Comparison of ENCODE assay signal across 1 cellular context in the genomic region with DNA sequence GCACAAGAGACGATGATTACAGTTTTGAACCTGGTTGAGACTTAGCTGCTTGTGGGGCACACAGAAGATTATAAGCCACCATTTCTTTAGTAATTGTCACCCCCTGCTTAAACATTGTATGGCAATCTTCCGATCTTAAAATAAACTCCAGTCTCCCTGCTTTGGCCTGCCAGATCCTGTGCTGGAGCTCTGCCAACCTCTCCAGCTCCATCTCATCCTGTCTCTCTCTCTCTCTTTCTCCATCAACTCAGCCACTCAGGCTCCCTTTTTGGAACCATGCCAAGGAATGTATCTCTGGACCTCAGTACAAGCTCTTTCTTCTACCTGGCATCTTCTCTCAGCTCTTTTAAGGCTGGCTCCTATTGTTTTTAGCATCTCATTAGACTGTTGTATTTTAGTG.
TF ChIP-seq lines count a peak whose summit lies in the region.

No MANE protein-coding gene starts in this region.

TF ChIP-seq in K562, 482 proteins besides CTCF, POLR2A, EP300 and RAD21 (continued from another document):
- TF ChIP-seq, protein P1, sequence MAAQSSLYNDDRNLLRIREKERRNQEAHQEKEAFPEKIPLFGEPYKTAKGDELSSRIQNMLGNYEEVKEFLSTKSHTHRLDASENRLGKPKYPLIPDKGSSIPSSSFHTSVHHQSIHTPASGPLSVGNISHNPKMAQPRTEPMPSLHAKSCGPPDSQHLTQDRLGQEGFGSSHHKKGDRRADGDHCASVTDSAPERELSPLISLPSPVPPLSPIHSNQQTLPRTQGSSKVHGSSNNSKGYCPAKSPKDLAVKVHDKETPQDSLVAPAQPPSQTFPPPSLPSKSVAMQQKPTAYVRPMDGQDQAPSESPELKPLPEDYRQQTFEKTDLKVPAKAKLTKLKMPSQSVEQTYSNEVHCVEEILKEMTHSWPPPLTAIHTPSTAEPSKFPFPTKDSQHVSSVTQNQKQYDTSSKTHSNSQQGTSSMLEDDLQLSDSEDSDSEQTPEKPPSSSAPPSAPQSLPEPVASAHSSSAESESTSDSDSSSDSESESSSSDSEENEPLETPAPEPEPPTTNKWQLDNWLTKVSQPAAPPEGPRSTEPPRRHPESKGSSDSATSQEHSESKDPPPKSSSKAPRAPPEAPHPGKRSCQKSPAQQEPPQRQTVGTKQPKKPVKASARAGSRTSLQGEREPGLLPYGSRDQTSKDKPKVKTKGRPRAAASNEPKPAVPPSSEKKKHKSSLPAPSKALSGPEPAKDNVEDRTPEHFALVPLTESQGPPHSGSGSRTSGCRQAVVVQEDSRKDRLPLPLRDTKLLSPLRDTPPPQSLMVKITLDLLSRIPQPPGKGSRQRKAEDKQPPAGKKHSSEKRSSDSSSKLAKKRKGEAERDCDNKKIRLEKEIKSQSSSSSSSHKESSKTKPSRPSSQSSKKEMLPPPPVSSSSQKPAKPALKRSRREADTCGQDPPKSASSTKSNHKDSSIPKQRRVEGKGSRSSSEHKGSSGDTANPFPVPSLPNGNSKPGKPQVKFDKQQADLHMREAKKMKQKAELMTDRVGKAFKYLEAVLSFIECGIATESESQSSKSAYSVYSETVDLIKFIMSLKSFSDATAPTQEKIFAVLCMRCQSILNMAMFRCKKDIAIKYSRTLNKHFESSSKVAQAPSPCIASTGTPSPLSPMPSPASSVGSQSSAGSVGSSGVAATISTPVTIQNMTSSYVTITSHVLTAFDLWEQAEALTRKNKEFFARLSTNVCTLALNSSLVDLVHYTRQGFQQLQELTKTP (IDR thresholded peaks at IDR 0.05; ENCODE audit: low read depth in 1 of 2, partially characterized antibody in 2 of 2): peak in 1 of 2 experiments; percentile 27
- no peak for TF ChIP-seq ZNF57 (CRISPR knock-in tag; IDR thresholded peaks at IDR 0.05)
- TF ChIP-seq PHF21A (IDR thresholded peaks at IDR 0.05; ENCODE audit: borderline replicate concordance, low read depth): no peak
- TF ChIP-seq, protein P2, sequence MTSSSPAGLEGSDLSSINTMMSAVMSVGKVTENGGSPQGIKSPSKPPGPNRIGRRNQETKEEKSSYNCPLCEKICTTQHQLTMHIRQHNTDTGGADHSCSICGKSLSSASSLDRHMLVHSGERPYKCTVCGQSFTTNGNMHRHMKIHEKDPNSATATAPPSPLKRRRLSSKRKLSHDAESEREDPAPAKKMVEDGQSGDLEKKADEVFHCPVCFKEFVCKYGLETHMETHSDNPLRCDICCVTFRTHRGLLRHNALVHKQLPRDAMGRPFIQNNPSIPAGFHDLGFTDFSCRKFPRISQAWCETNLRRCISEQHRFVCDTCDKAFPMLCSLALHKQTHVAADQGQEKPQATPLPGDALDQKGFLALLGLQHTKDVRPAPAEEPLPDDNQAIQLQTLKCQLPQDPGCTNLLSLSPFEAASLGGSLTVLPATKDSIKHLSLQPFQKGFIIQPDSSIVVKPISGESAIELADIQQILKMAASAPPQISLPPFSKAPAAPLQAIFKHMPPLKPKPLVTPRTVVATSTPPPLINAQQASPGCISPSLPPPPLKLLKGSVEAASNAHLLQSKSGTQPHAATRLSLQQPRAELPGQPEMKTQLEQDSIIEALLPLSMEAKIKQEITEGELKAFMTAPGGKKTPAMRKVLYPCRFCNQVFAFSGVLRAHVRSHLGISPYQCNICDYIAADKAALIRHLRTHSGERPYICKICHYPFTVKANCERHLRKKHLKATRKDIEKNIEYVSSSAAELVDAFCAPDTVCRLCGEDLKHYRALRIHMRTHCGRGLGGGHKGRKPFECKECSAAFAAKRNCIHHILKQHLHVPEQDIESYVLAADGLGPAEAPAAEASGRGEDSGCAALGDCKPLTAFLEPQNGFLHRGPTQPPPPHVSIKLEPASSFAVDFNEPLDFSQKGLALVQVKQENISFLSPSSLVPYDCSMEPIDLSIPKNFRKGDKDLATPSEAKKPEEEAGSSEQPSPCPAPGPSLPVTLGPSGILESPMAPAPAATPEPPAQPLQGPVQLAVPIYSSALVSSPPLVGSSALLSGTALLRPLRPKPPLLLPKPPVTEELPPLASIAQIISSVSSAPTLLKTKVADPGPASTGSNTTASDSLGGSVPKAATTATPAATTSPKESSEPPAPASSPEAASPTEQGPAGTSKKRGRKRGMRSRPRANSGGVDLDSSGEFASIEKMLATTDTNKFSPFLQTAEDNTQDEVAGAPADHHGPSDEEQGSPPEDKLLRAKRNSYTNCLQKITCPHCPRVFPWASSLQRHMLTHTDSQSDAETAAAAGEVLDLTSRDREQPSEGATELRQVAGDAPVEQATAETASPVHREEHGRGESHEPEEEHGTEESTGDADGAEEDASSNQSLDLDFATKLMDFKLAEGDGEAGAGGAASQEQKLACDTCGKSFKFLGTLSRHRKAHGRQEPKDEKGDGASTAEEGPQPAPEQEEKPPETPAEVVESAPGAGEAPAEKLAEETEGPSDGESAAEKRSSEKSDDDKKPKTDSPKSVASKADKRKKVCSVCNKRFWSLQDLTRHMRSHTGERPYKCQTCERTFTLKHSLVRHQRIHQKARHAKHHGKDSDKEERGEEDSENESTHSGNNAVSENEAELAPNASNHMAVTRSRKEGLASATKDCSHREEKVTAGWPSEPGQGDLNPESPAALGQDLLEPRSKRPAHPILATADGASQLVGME (CRISPR knock-in tag; IDR thresholded peaks at IDR 0.05): no peak
- TF ChIP-seq, protein P3, sequence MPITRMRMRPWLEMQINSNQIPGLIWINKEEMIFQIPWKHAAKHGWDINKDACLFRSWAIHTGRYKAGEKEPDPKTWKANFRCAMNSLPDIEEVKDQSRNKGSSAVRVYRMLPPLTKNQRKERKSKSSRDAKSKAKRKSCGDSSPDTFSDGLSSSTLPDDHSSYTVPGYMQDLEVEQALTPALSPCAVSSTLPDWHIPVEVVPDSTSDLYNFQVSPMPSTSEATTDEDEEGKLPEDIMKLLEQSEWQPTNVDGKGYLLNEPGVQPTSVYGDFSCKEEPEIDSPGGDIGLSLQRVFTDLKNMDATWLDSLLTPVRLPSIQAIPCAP (CRISPR knock-in tag; IDR thresholded peaks at IDR 0.05; ENCODE audit: borderline replicate concordance): no peak
- TF ChIP-seq, protein P4, sequence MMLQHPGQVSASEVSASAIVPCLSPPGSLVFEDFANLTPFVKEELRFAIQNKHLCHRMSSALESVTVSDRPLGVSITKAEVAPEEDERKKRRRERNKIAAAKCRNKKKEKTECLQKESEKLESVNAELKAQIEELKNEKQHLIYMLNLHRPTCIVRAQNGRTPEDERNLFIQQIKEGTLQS (IDR thresholded peaks at IDR 0.05): no peak
- TF ChIP-seq, protein P4 (CRISPR knock-in tag; conservative IDR thresholded peaks at IDR 0.05): no peak
- no peak for TF ChIP-seq ZNF76 (CRISPR knock-in tag; IDR thresholded peaks at IDR 0.05; ENCODE audit: borderline replicate concordance)
- TF ChIP-seq TARDBP (IDR thresholded peaks at IDR 0.05): no peak
- no peak for TF ChIP-seq SMARCE1 (IDR thresholded peaks at IDR 0.05)
- TF ChIP-seq NFIX (CRISPR knock-in tag; IDR thresholded peaks at IDR 0.05; ENCODE audit: low read depth): peak; percentile 41; the same call in 1 of the 2 replicates
- no peak for TF ChIP-seq ZNF785 (CRISPR knock-in tag; IDR thresholded peaks at IDR 0.05)
- TF ChIP-seq, protein P5, sequence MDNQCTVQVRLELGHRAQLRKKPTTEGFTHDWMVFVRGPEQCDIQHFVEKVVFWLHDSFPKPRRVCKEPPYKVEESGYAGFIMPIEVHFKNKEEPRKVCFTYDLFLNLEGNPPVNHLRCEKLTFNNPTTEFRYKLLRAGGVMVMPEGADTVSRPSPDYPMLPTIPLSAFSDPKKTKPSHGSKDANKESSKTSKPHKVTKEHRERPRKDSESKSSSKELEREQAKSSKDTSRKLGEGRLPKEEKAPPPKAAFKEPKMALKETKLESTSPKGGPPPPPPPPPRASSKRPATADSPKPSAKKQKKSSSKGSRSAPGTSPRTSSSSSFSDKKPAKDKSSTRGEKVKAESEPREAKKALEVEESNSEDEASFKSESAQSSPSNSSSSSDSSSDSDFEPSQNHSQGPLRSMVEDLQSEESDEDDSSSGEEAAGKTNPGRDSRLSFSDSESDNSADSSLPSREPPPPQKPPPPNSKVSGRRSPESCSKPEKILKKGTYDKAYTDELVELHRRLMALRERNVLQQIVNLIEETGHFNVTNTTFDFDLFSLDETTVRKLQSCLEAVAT (IDR thresholded peaks at IDR 0.05): no peak
- no peak for TF ChIP-seq PRMT5 (CRISPR knock-in tag; IDR thresholded peaks at IDR 0.05)
- no peak for TF ChIP-seq USF1 (CRISPR knock-in tag; IDR thresholded peaks at IDR 0.05)
- TF ChIP-seq CAMTA2 (CRISPR knock-in tag; conservative IDR thresholded peaks at IDR 0.05): no peak
- no peak for TF ChIP-seq TEAD1 (CRISPR knock-in tag; IDR thresholded peaks at IDR 0.05)
- TF ChIP-seq FOXK1 (CRISPR knock-in tag; IDR thresholded peaks at IDR 0.05; ENCODE audit: borderline replicate concordance): no peak
TF ChIP-seq in K562: peak in this region for 3.
